In the genomic region with DNA sequence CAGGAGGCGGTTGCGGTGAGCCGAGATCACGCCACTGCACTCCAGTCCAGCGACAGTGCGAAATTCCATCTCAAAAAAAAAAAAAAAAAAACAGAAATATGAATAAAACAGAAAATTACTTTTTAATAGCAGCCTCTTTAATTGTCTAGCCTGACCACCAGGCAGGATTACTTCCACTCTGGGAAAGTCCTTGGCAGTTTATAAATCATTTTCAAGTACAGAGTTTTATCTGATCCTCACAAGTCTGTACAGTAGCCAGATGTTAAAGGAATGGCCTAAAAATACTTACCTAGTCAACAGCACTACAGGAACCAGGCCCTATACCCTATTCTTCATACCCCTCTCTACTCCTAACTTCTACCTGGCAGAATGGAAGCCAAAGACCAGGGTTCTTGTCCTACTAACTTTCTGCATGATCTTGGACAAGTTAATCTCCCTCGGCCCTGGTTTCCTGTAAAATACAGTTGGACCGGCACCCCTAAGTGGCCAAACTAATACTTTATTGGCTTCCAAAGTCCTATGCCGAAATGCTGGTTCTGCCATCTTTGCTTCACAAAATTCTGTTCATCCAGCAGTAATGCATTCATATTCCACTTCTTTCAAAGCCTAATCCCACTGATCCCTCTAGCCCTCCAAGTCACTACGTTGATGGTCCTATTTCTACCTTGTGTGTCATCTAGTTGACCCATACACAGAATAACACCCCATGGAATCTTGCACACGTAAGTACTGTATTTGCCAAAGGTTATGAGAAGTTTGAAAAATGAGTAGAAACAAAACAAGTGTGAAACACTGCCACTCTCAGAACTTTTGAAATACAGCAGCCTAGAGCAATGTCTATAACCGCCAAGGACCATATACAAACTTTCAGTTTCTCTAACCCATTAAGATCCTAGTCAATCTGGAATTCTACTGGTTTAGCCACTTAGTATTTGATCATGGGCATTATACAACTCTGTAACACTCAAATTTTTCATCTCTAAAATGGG, we compare ENCODE assay signal across 1 cellular context.
TF ChIP-seq lines count a peak whose summit lies in the region.

No MANE protein-coding gene starts in this region.

TF ChIP-seq in HepG2, 621 proteins besides CTCF, POLR2A, EP300 and RAD21 (continued from another document and continues in another):
- no peak for TF ChIP-seq HIVEP1 (CRISPR knock-in tag; IDR thresholded peaks at IDR 0.05)
- TF ChIP-seq ZNF205 (CRISPR knock-in tag; IDR thresholded peaks at IDR 0.05), result no peak
- no peak for TF ChIP-seq ZC3H13 (CRISPR knock-in tag; IDR thresholded peaks at IDR 0.05)
- no peak for TF ChIP-seq ZNF350 (CRISPR knock-in tag; IDR thresholded peaks at IDR 0.05; ENCODE audit: borderline replicate concordance, low read depth)
- no peak for TF ChIP-seq HMGXB4 (CRISPR knock-in tag; IDR thresholded peaks at IDR 0.05; ENCODE audit: borderline replicate concordance in 1 of 2, low read depth in 1 of 2)
- no peak for TF ChIP-seq TCF12 (IDR thresholded peaks at IDR 0.05)
- TF ChIP-seq TCF12 (CRISPR knock-in tag; IDR thresholded peaks at IDR 0.05), result no peak
- no peak for TF ChIP-seq ZNF207 (IDR thresholded peaks at IDR 0.05; ENCODE audit: borderline replicate concordance)
- no peak for TF ChIP-seq HIC2 (CRISPR knock-in tag; IDR thresholded peaks at IDR 0.05; ENCODE audit: low read depth)
- 0 out of 2 replicates have a peak, but pooled peaks have one; percentile 13 for TF ChIP-seq ELF4 (CRISPR knock-in tag; IDR thresholded peaks at IDR 0.05; ENCODE audit: borderline replicate concordance)
- no peak for TF ChIP-seq ZNF589 (CRISPR knock-in tag; conservative IDR thresholded peaks at IDR 0.05)
- TF ChIP-seq TGIF2 (CRISPR knock-in tag; IDR thresholded peaks at IDR 0.05), result peak; percentile 74; the same call in 1 of the 2 replicates
- peak; percentile 33; the same call in 1 of the 2 replicates for TF ChIP-seq HMGXB3 (CRISPR knock-in tag; IDR thresholded peaks at IDR 0.05; ENCODE audit: borderline replicate concordance)
- TF ChIP-seq JUND (CRISPR knock-in tag; IDR thresholded peaks at IDR 0.05), result no peak
- peak; percentile 43; the same call in 1 of the 2 replicates for TF ChIP-seq ZSCAN12 (CRISPR knock-in tag; IDR thresholded peaks at IDR 0.05)
- TF ChIP-seq HDAC6 (IDR thresholded peaks at IDR 0.05; ENCODE audit: low read depth, low read length), result no peak
- TF ChIP-seq MEIS1 (CRISPR knock-in tag; IDR thresholded peaks at IDR 0.05; ENCODE audit: borderline replicate concordance), result no peak
- no peak for TF ChIP-seq ZNF17 (CRISPR knock-in tag; IDR thresholded peaks at IDR 0.05)
- no peak for TF ChIP-seq ZNF775 (CRISPR knock-in tag; IDR thresholded peaks at IDR 0.05; ENCODE audit: borderline replicate concordance)
- TF ChIP-seq ZBTB25 (CRISPR knock-in tag; IDR thresholded peaks at IDR 0.05), result 0 out of 2 replicates have a peak, but pooled peaks have one; percentile 10
- no peak for TF ChIP-seq SRY (CRISPR knock-in tag; IDR thresholded peaks at IDR 0.05)
- TF ChIP-seq, protein P1, sequence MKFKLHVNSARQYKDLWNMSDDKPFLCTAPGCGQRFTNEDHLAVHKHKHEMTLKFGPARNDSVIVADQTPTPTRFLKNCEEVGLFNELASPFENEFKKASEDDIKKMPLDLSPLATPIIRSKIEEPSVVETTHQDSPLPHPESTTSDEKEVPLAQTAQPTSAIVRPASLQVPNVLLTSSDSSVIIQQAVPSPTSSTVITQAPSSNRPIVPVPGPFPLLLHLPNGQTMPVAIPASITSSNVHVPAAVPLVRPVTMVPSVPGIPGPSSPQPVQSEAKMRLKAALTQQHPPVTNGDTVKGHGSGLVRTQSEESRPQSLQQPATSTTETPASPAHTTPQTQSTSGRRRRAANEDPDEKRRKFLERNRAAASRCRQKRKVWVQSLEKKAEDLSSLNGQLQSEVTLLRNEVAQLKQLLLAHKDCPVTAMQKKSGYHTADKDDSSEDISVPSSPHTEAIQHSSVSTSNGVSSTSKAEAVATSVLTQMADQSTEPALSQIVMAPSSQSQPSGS (CRISPR knock-in tag; IDR thresholded peaks at IDR 0.05), result 0 out of 2 replicates have a peak, but pooled peaks have one; percentile 10
- TF ChIP-seq SSRP1 (CRISPR knock-in tag; IDR thresholded peaks at IDR 0.05), result peak; percentile 19; the same call in 1 of the 2 replicates
- no peak for TF ChIP-seq YEATS4 (CRISPR knock-in tag; IDR thresholded peaks at IDR 0.05; ENCODE audit: borderline replicate concordance)
- TF ChIP-seq ZNF644 (CRISPR knock-in tag; IDR thresholded peaks at IDR 0.05; ENCODE audit: low read depth), result no peak
- TF ChIP-seq TARDBP (CRISPR knock-in tag; IDR thresholded peaks at IDR 0.05), result 0 out of 2 replicates have a peak, but pooled peaks have one; percentile 55
- TF ChIP-seq ZKSCAN8 (CRISPR knock-in tag; IDR thresholded peaks at IDR 0.05; ENCODE audit: borderline replicate concordance), result no peak
- TF ChIP-seq REPIN1 (CRISPR knock-in tag; IDR thresholded peaks at IDR 0.05; ENCODE audit: borderline replicate concordance, low read depth), result 0 out of 2 replicates have a peak, but pooled peaks have one; percentile 33
- TF ChIP-seq ZBTB43 (CRISPR knock-in tag; conservative IDR thresholded peaks at IDR 0.05), result 0 out of 2 replicates have a peak, but pooled peaks have one; percentile 20
- no peak for TF ChIP-seq ZNF230 (CRISPR knock-in tag; IDR thresholded peaks at IDR 0.05)
- no peak for TF ChIP-seq MXD4 (CRISPR knock-in tag; IDR thresholded peaks at IDR 0.05)
- peak; percentile 47 for TF ChIP-seq RBM22 (optimal IDR thresholded peaks at IDR 0.05; ENCODE audit: low read length)
- TF ChIP-seq, protein P2, sequence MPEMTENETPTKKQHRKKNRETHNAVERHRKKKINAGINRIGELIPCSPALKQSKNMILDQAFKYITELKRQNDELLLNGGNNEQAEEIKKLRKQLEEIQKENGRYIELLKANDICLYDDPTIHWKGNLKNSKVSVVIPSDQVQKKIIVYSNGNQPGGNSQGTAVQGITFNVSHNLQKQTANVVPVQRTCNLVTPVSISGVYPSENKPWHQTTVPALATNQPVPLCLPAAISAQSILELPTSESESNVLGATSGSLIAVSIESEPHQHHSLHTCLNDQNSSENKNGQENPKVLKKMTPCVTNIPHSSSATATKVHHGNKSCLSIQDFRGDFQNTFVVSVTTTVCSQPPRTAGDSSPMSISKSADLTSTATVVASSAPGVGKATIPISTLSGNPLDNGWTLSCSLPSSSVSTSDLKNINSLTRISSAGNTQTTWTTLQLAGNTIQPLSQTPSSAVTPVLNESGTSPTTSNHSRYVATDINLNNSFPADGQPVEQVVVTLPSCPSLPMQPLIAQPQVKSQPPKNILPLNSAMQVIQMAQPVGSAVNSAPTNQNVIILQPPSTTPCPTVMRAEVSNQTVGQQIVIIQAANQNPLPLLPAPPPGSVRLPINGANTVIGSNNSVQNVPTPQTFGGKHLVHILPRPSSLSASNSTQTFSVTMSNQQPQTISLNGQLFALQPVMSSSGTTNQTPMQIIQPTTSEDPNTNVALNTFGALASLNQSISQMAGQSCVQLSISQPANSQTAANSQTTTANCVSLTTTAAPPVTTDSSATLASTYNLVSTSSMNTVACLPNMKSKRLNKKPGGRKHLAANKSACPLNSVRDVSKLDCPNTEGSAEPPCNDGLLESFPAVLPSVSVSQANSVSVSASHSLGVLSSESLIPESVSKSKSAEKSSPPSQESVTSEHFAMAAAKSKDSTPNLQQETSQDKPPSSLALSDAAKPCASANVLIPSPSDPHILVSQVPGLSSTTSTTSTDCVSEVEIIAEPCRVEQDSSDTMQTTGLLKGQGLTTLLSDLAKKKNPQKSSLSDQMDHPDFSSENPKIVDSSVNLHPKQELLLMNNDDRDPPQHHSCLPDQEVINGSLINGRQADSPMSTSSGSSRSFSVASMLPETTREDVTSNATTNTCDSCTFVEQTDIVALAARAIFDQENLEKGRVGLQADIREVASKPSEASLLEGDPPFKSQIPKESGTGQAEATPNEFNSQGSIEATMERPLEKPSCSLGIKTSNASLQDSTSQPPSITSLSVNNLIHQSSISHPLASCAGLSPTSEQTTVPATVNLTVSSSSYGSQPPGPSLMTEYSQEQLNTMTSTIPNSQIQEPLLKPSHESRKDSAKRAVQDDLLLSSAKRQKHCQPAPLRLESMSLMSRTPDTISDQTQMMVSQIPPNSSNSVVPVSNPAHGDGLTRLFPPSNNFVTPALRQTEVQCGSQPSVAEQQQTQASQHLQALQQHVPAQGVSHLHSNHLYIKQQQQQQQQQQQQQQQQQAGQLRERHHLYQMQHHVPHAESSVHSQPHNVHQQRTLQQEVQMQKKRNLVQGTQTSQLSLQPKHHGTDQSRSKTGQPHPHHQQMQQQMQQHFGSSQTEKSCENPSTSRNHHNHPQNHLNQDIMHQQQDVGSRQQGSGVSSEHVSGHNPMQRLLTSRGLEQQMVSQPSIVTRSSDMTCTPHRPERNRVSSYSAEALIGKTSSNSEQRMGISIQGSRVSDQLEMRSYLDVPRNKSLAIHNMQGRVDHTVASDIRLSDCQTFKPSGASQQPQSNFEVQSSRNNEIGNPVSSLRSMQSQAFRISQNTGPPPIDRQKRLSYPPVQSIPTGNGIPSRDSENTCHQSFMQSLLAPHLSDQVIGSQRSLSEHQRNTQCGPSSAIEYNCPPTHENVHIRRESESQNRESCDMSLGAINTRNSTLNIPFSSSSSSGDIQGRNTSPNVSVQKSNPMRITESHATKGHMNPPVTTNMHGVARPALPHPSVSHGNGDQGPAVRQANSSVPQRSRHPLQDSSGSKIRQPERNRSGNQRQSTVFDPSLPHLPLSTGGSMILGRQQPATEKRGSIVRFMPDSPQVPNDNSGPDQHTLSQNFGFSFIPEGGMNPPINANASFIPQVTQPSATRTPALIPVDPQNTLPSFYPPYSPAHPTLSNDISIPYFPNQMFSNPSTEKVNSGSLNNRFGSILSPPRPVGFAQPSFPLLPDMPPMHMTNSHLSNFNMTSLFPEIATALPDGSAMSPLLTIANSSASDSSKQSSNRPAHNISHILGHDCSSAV (CRISPR knock-in tag; IDR thresholded peaks at IDR 0.05; ENCODE audit: borderline replicate concordance), result no peak
- no peak for TF ChIP-seq SRSF1 (optimal IDR thresholded peaks at IDR 0.05; ENCODE audit: low read depth, low read length)
- no peak for TF ChIP-seq PHF5A (CRISPR knock-in tag; IDR thresholded peaks at IDR 0.05; ENCODE audit: low read depth, unreplicated experiment)
